1 cellular context compared by ENCODE assay signal in the genomic region with DNA sequence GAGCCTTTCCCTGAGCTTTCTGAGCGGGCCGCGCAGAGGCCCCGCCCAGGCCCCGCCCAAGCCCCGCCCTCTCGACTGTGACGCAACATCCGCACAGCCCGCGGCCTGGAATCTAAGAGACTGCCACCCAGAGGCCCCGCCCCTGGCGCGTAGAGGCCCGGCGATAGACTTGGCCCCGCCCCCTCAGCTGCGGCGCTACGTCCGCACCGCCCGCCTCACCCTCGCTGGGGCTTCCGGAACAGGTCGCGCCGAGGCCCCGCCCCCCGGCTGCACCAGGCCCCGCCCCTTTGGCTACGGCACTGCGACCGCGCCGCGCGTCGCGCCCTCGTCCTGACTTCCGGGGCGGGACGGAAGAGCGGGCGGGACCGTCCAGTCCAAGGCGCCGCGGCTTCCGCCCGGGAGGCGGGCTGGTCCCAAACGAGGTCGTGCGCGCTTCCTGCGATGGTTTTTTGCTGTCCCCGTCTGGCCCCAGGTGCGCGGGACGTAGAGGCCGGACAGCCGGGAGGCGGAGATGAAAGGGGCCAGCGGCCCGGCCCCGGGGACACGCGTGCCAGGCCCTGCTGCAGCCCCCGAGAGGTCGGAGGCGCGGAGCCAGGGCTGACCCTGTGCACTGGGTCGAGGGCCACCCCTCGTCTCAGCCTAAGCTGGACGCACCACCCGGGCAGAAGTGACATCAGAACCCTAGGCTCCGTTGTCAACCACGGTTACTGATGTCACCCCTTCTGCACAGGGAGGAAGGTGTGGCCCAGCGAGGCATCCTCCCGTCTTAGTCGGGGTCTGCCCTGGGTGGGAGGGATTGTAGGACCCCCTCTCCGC.
A peak's percentile ranks its signal among the peaks of the same experiment; 100 is the strongest.
TF ChIP-seq lines count a peak whose summit lies in the region.

No MANE protein-coding gene starts in this region.

TF ChIP-seq in GM12878, 131 proteins besides CTCF, POLR2A, EP300 and RAD21 (continued from another document and continues in another):
- TF ChIP-seq, protein P1, sequence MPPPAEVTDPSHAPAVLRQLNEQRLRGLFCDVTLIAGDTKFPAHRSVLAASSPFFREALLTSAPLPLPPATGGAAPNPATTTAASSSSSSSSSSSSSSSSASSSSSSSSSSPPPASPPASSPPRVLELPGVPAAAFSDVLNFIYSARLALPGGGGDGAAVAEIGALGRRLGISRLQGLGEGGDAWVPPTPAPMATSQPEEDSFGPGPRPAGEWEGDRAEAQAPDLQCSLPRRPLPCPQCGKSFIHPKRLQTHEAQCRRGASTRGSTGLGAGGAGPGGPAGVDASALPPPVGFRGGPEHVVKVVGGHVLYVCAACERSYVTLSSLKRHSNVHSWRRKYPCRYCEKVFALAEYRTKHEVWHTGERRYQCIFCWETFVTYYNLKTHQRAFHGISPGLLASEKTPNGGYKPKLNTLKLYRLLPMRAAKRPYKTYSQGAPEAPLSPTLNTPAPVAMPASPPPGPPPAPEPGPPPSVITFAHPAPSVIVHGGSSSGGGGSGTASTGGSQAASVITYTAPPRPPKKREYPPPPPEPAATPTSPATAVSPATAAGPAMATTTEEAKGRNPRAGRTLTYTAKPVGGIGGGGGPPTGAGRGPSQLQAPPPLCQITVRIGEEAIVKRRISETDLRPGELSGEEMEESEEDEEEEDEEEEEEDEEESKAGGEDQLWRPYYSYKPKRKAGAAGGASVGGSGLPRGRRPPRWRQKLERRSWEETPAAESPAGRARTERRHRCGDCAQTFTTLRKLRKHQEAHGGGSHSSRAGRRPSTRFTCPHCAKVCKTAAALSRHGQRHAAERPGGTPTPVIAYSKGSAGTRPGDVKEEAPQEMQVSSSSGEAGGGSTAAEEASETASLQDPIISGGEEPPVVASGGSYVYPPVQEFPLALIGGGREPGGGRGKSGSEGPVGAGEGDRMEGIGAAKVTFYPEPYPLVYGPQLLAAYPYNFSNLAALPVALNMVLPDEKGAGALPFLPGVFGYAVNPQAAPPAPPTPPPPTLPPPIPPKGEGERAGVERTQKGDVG (CRISPR knock-in tag; IDR thresholded peaks at IDR 0.05) = no peak
- TF ChIP-seq FOXM1 (IDR thresholded peaks at IDR 0.05; ENCODE audit: low read depth, low read length) (no peak), ASH2L (IDR thresholded peaks at IDR 0.05; ENCODE audit: borderline replicate concordance, low read depth) (no peak), NFIC (IDR thresholded peaks at IDR 0.05; ENCODE audit: low read depth, low read length) (no peak), RUNX3 (IDR thresholded peaks at IDR 0.05; ENCODE audit: low read length) (peak; percentile 13; the same call in 1 of the 2 replicates), CUX1 (IDR thresholded peaks at IDR 0.05; ENCODE audit: insufficient replicate concordance, low read depth, low read length) (no peak), ZNF622 (IDR thresholded peaks at IDR 0.05) (no peak), CHD1 (IDR thresholded peaks at IDR 0.05; ENCODE audit: low read depth, low read length) (no peak), CBX3 (IDR thresholded peaks at IDR 0.05; ENCODE audit: borderline replicate concordance, low read depth) (no peak), MEF2A (IDR thresholded peaks at IDR 0.05; ENCODE audit: insufficient read depth, low read depth, low read length) (no peak), SP1 (IDR thresholded peaks at IDR 0.05; ENCODE audit: low read depth, low read length) (peak; percentile 50), ATF2 (IDR thresholded peaks at IDR 0.05; ENCODE audit: low read length) (no peak), ESRRA (IDR thresholded peaks at IDR 0.05; ENCODE audit: low read length) (no peak), CBX5 (IDR thresholded peaks at IDR 0.05; ENCODE audit: low read depth) (no peak), IKZF1 (conservative IDR thresholded peaks at IDR 0.05) (peak; percentile 64), RBBP5 (conservative IDR thresholded peaks at IDR 0.05) (no peak), WRNIP1 (IDR thresholded peaks at IDR 0.05; ENCODE audit: borderline replicate concordance, low read depth, low read length) (no peak), PAX8 (IDR thresholded peaks at IDR 0.05) (no peak)
- TF ChIP-seq, protein P2, sequence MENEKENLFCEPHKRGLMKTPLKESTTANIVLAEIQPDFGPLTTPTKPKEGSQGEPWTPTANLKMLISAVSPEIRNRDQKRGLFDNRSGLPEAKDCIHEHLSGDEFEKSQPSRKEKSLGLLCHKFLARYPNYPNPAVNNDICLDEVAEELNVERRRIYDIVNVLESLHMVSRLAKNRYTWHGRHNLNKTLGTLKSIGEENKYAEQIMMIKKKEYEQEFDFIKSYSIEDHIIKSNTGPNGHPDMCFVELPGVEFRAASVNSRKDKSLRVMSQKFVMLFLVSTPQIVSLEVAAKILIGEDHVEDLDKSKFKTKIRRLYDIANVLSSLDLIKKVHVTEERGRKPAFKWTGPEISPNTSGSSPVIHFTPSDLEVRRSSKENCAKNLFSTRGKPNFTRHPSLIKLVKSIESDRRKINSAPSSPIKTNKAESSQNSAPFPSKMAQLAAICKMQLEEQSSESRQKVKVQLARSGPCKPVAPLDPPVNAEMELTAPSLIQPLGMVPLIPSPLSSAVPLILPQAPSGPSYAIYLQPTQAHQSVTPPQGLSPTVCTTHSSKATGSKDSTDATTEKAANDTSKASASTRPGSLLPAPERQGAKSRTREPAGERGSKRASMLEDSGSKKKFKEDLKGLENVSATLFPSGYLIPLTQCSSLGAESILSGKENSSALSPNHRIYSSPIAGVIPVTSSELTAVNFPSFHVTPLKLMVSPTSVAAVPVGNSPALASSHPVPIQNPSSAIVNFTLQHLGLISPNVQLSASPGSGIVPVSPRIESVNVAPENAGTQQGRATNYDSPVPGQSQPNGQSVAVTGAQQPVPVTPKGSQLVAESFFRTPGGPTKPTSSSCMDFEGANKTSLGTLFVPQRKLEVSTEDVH (IDR thresholded peaks at IDR 0.05; ENCODE audit: low read depth, partially characterized antibody) = no peak
- TF ChIP-seq, protein P3, sequence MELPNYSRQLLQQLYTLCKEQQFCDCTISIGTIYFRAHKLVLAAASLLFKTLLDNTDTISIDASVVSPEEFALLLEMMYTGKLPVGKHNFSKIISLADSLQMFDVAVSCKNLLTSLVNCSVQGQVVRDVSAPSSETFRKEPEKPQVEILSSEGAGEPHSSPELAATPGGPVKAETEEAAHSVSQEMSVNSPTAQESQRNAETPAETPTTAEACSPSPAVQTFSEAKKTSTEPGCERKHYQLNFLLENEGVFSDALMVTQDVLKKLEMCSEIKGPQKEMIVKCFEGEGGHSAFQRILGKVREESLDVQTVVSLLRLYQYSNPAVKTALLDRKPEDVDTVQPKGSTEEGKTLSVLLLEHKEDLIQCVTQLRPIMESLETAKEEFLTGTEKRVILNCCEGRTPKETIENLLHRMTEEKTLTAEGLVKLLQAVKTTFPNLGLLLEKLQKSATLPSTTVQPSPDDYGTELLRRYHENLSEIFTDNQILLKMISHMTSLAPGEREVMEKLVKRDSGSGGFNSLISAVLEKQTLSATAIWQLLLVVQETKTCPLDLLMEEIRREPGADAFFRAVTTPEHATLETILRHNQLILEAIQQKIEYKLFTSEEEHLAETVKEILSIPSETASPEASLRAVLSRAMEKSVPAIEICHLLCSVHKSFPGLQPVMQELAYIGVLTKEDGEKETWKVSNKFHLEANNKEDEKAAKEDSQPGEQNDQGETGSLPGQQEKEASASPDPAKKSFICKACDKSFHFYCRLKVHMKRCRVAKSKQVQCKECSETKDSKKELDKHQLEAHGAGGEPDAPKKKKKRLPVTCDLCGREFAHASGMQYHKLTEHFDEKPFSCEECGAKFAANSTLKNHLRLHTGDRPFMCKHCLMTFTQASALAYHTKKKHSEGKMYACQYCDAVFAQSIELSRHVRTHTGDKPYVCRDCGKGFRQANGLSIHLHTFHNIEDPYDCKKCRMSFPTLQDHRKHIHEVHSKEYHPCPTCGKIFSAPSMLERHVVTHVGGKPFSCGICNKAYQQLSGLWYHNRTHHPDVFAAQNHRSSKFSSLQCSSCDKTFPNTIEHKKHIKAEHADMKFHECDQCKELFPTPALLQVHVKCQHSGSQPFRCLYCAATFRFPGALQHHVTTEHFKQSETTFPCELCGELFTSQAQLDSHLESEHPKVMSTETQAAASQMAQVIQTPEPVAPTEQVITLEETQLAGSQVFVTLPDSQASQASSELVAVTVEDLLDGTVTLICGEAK (IDR thresholded peaks at IDR 0.05; ENCODE audit: borderline replicate concordance) = peak; percentile 84
- TF ChIP-seq, protein P4, sequence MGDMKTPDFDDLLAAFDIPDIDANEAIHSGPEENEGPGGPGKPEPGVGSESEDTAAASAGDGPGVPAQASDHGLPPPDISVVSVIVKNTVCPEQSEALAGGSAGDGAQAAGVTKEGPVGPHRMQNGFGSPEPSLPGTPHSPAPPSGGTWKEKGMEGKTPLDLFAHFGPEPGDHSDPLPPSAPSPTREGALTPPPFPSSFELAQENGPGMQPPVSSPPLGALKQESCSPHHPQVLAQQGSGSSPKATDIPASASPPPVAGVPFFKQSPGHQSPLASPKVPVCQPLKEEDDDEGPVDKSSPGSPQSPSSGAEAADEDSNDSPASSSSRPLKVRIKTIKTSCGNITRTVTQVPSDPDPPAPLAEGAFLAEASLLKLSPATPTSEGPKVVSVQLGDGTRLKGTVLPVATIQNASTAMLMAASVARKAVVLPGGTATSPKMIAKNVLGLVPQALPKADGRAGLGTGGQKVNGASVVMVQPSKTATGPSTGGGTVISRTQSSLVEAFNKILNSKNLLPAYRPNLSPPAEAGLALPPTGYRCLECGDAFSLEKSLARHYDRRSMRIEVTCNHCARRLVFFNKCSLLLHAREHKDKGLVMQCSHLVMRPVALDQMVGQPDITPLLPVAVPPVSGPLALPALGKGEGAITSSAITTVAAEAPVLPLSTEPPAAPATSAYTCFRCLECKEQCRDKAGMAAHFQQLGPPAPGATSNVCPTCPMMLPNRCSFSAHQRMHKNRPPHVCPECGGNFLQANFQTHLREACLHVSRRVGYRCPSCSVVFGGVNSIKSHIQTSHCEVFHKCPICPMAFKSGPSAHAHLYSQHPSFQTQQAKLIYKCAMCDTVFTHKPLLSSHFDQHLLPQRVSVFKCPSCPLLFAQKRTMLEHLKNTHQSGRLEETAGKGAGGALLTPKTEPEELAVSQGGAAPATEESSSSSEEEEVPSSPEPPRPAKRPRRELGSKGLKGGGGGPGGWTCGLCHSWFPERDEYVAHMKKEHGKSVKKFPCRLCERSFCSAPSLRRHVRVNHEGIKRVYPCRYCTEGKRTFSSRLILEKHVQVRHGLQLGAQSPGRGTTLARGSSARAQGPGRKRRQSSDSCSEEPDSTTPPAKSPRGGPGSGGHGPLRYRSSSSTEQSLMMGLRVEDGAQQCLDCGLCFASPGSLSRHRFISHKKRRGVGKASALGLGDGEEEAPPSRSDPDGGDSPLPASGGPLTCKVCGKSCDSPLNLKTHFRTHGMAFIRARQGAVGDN (IDR thresholded peaks at IDR 0.05) = 0 out of 2 replicates have a peak, but pooled peaks have one; percentile 40
- TF ChIP-seq, protein P5, sequence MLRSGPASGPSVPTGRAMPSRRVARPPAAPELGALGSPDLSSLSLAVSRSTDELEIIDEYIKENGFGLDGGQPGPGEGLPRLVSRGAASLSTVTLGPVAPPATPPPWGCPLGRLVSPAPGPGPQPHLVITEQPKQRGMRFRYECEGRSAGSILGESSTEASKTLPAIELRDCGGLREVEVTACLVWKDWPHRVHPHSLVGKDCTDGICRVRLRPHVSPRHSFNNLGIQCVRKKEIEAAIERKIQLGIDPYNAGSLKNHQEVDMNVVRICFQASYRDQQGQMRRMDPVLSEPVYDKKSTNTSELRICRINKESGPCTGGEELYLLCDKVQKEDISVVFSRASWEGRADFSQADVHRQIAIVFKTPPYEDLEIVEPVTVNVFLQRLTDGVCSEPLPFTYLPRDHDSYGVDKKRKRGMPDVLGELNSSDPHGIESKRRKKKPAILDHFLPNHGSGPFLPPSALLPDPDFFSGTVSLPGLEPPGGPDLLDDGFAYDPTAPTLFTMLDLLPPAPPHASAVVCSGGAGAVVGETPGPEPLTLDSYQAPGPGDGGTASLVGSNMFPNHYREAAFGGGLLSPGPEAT (IDR thresholded peaks at IDR 0.05; ENCODE audit: low read depth) = no peak
- TF ChIP-seq, protein P6, sequence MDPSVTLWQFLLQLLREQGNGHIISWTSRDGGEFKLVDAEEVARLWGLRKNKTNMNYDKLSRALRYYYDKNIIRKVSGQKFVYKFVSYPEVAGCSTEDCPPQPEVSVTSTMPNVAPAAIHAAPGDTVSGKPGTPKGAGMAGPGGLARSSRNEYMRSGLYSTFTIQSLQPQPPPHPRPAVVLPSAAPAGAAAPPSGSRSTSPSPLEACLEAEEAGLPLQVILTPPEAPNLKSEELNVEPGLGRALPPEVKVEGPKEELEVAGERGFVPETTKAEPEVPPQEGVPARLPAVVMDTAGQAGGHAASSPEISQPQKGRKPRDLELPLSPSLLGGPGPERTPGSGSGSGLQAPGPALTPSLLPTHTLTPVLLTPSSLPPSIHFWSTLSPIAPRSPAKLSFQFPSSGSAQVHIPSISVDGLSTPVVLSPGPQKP (IDR thresholded peaks at IDR 0.05; ENCODE audit: low read depth, low read length) = peak; percentile 89
